8 cellular contexts compared by ENCODE assay signal in genomic region chr17:3415610-3416009, GRCh38. TPM values are rescaled to one million over a fixed set of nuclear protein-coding genes. Genes with fewer than 3 reads are reported as not detected.
"Had no signal": no experiment of that assay in that cellular context is flagged by ENCODE, and none has a peak within 500 bp of the region (broad histone marks: within the 10 kb centered on the region; RNA-seq: fewer than 3 reads in every experiment).

No MANE protein-coding gene starts in this region.

- H3K36me3 Mint-ChIP-seq: IgD-negative memory B cell had no signal

- ATAC-seq: HepG2, K562 had no signal

- H3K4me3 ChIP-seq: K562 had no signal

- DNase-seq: IMR-90, KBM-7, KG1 had no signal

- H3K4me3 Mint-ChIP-seq: IgD-negative memory B cell had no signal

- H3K27ac Mint-ChIP-seq: IgD-negative memory B cell had no signal

RNA-seq across cellular contexts. Expression of gene OR3A3, which starts 4.4 kb away (rescaled TPM):
- total RNA-seq: HepG2, HT-29, HT1080, IMR-90, K562 had no signal

RNA-seq across cellular contexts. Expression of gene OR1E1, which starts 17.4 kb away (rescaled TPM):
- total RNA-seq: HepG2, HT-29, HT1080, IMR-90, K562 had no signal

RNA-seq across cellular contexts. Expression of gene OR1E2, which starts 18.0 kb away (rescaled TPM):
- total RNA-seq: HepG2, HT-29, HT1080, IMR-90, K562 had no signal

RNA-seq across cellular contexts. Expression of gene OR3A2, which starts 29.5 kb away (rescaled TPM):
- total RNA-seq: HepG2, HT-29, HT1080, IMR-90, K562 had no signal

RNA-seq across cellular contexts. Expression of gene SPATA22, which starts 56.0 kb away (rescaled TPM):
- total RNA-seq: HepG2, HT-29, HT1080 had no signal
